8 cellular contexts compared by ENCODE assay signal in the genomic region with DNA sequence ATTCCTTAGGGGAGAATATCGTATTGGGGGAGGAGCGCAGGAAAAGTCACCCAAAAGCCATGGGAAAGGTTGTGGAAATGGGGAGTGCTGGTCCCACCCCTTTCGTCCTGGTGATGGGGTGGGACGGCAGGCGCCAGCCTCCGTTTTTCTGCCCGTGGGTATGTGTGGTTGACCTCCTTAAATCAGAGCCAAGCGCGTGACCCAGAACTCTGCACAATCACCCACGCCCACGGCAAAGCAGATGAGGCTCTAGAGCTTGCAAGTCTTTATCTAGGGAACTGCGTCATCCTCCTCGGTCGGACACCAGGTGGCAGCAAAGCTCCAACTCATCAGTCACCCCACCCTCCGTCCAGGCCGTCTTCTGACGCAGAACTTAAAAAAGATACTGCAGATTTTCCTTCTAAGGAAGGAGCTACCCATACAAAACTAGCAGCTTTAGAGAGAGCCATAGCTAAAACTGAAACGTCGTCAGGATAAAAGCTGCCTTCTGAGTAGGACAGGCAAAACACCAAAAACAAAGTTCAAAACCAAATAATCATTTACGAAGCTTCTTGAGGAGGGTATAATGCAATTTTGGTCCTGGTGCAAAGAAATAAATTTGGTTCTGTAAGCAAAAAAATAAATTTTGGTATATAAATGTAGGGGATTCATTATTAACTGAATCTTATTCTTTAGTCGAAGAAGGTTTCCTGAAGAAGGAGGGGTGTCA.
DNase-seq lines count a peak whose midpoint lies in the region; ATAC-seq, FAIRE-seq and TF ChIP-seq lines count a peak whose summit lies in the region.

No MANE protein-coding gene starts in this region.

- FAIRE-seq in D721Med (lab: Jason Lieb, UNC) = peak; percentile 29

- H3K4me3 ChIP-seq in PC-3 (ENCODE audit: low read length) = peak overlapping the region; percentile 47
- H3K4me3 ChIP-seq in esophagus squamous epithelium = peak overlapping the region in 1 of 4 donors; percentile 46
- peak overlapping the region; percentile 30 for H3K4me3 ChIP-seq in naive thymus-derived CD4-positive, alpha-beta T cell (ENCODE audit: low read length)

- TF ChIP-seq CTCF in D721Med (IDR thresholded peaks at IDR 0.05; ENCODE audit: insufficient read depth, missing control alignments) (peak; percentile 91), PC-3 (conservative IDR thresholded peaks at IDR 0.05; ENCODE audit: low read depth, low read length) (peak; percentile 70), esophagus squamous epithelium (IDR thresholded peaks at IDR 0.05) (peak; percentile 68 to 87 (median 82))

- H3K79me2 ChIP-seq in PC-3 (ENCODE audit: low read length) = no peaks in the 10 kb centered on the region

- H3K9me3 Mint-ChIP-seq in activated T-cell treated with anti-CD3 and anti-CD28 coated beads, Interleukin-2, amount 50 U/mL, for 24 hours = no peaks in the 10 kb centered on the region
- H3K9me3 Mint-ChIP-seq in naive thymus-derived CD4-positive, alpha-beta T cell = peaks cover 0 to 7% (median 0%) of the 10 kb centered on the region in 11 donors
- H3K9me3 Mint-ChIP-seq in stimulated activated effector memory CD8-positive, alpha-beta T cell treated with anti-CD3 and anti-CD28 coated beads, Interleukin-12 subunit alpha, Interleukin-12 subunit beta, amount 100 ng/mL, for 72 hours = peaks cover 3% of the 10 kb centered on the region

- H3K27me3 Mint-ChIP-seq in activated T-cell treated with anti-CD3 and anti-CD28 coated beads, Interleukin-2, amount 50 U/mL, for 24 hours = no peaks in the 10 kb centered on the region
- no peaks in the 10 kb centered on the region for H3K27me3 Mint-ChIP-seq in naive thymus-derived CD4-positive, alpha-beta T cell

- H3K9ac ChIP-seq in PC-3 (ENCODE audit: low read length) = no peak overlapping the region

- TF ChIP-seq POLR2A in esophagus squamous epithelium (IDR thresholded peaks at IDR 0.05) = no peak

- H3F3A ChIP-seq in PC-3 (ENCODE audit: low read length, unreplicated experiment) = no peaks in the 10 kb centered on the region

- H3K27me3 ChIP-seq in PC-3 (ENCODE audit: low read length) (no peaks in the 10 kb centered on the region), esophagus squamous epithelium (no peaks in the 10 kb centered on the region)
- no peaks in the 10 kb centered on the region for H3K27me3 ChIP-seq in naive thymus-derived CD4-positive, alpha-beta T cell (ENCODE audit: control insufficient read depth in 2 of 2, insufficient read depth in 2 of 2, low read length in 2 of 2)

- peaks cover 12% of the 10 kb centered on the region; the same call in 1 of the 2 replicates for H3K4me1 ChIP-seq in PC-3 (ENCODE audit: insufficient read depth, low read length)
- H3K4me1 ChIP-seq in esophagus squamous epithelium = peaks cover 6 to 12% (median 7%) of the 10 kb centered on the region in 3 donors
- H3K4me1 ChIP-seq in naive thymus-derived CD4-positive, alpha-beta T cell (ENCODE audit: control insufficient read depth in 2 of 2, insufficient read depth in 2 of 2, low read length in 2 of 2) = peaks cover 0 to 33% of the 10 kb centered on the region in 2 donors

- WGBS in esophagus squamous epithelium, 2 donors = 8 to 25% methylated on average over 7 to 17 of the region's 21 CpGs

- H3K4me3 Mint-ChIP-seq in activated T-cell treated with anti-CD3 and anti-CD28 coated beads, Interleukin-2, amount 50 U/mL, for 24 hours = no peak overlapping the region
- H3K4me3 Mint-ChIP-seq in naive thymus-derived CD4-positive, alpha-beta T cell = peak overlapping the region in 9 of 10 donors; percentile 5 to 66 (median 57)
- H3K4me3 Mint-ChIP-seq in stimulated activated effector memory CD8-positive, alpha-beta T cell treated with anti-CD3 and anti-CD28 coated beads, Interleukin-12 subunit alpha, Interleukin-12 subunit beta, amount 100 ng/mL, for 72 hours = peak overlapping the region; percentile 54

- H3K9me3 ChIP-seq in PC-3 (ENCODE audit: low read length) = no peaks in the 10 kb centered on the region
- no peaks in the 10 kb centered on the region for H3K9me3 ChIP-seq in esophagus squamous epithelium
- H3K9me3 ChIP-seq in naive thymus-derived CD4-positive, alpha-beta T cell (ENCODE audit: control insufficient read depth in 2 of 3, low read length in 3 of 3) = no peaks in the 10 kb centered on the region

- intact Hi-C loops in PC-3 (cut with micrococcal nuclease) = loop anchor here (1.0 to 10.0 kb wide), 5 partner anchors 65 to 1006 kb away; partner anchors contain the start of gene ATP1B1
- intact Hi-C loops in esophagus squamous epithelium (cut with DNase I) = no loop called here
- intact Hi-C loops in naive thymus-derived CD4-positive, alpha-beta T cell (cut with micrococcal nuclease) = loop anchor here (1.0 to 10.0 kb wide), 22 partner anchors 21 to 1550 kb away; partner anchors contain the start of genes ATP1B1 (in 2 of the 2), NME7 (in 2 of the 2), BLZF1 (in 1 of the 2) and DCAF6 (in 1 of the 2)

- peaks cover 34% of the 10 kb centered on the region for H3K4me1 Mint-ChIP-seq in activated T-cell treated with anti-CD3 and anti-CD28 coated beads, Interleukin-2, amount 50 U/mL, for 24 hours (ENCODE audit: low read depth)
- H3K4me1 Mint-ChIP-seq in naive thymus-derived CD4-positive, alpha-beta T cell = peaks cover 13 to 55% (median 31%) of the 10 kb centered on the region in 7 donors
- H3K4me1 Mint-ChIP-seq in stimulated activated effector memory CD8-positive, alpha-beta T cell treated with anti-CD3 and anti-CD28 coated beads, Interleukin-12 subunit alpha, Interleukin-12 subunit beta, amount 100 ng/mL, for 72 hours = peaks cover 63% of the 10 kb centered on the region

- H3K36me3 ChIP-seq in PC-3 (ENCODE audit: low read depth, low read length) (no peaks in the 10 kb centered on the region), esophagus squamous epithelium (no peaks in the 10 kb centered on the region)
- H3K36me3 ChIP-seq in naive thymus-derived CD4-positive, alpha-beta T cell (ENCODE audit: control insufficient read depth in 2 of 3, insufficient read depth in 3 of 3, low read length in 3 of 3) = no peaks in the 10 kb centered on the region

- DNase-seq in D721Med (ENCODE audit: insufficient read length, low spot score) (no peak), KBM-7 (peak; percentile 88), PC-3 (peak; percentile 92), esophagus squamous epithelium (lab: John Stamatoyannopoulos, UW) (peak; percentile 46)
- DNase-seq in activated T-cell treated with anti-CD3 and anti-CD28 coated beads, Interleukin-2, amount 50 U/mL, for 24 hours = peak; percentile 88
- peak; percentile 66 to 90 (median 86) for DNase-seq in naive thymus-derived CD4-positive, alpha-beta T cell
- DNase-seq in stimulated activated effector memory CD8-positive, alpha-beta T cell treated with anti-CD3 and anti-CD28 coated beads, Interleukin-12 subunit alpha, Interleukin-12 subunit beta, amount 100 ng/mL, for 72 hours (ENCODE audit: low spot score in 2 of 2) = peak; percentile 70 to 89

- H3K9me2 ChIP-seq in PC-3 (replicated peaks; ENCODE audit: low read length) = no peaks in the 10 kb centered on the region

- in situ Hi-C loops in KBM-7 (cut with MboI; ENCODE audit: low pct_unique_long_range_greater_than_20kb, low sequenced_read_pairs) = no loop called here

- H2AFZ ChIP-seq in PC-3 (ENCODE audit: low read length) = peak overlapping the region; percentile 65

- peak; percentile 90 for ATAC-seq in GM21576 (IDR thresholded peaks at IDR 0.05; ENCODE audit: unreplicated experiment)
- ATAC-seq in PC-3 = peak; percentile 96
- ATAC-seq in naive thymus-derived CD4-positive, alpha-beta T cell = peak; percentile 100
- peak; percentile 95 for ATAC-seq in stimulated activated effector memory CD8-positive, alpha-beta T cell treated with anti-CD3 and anti-CD28 coated beads, Interleukin-12 subunit alpha, Interleukin-12 subunit beta, amount 100 ng/mL, for 72 hours

- peak overlapping the region; percentile 22 for H3K27ac Mint-ChIP-seq in activated T-cell treated with anti-CD3 and anti-CD28 coated beads, Interleukin-2, amount 50 U/mL, for 24 hours
- peak overlapping the region; percentile 80 to 96 (median 90) for H3K27ac Mint-ChIP-seq in naive thymus-derived CD4-positive, alpha-beta T cell
- peak overlapping the region; percentile 83 for H3K27ac Mint-ChIP-seq in stimulated activated effector memory CD8-positive, alpha-beta T cell treated with anti-CD3 and anti-CD28 coated beads, Interleukin-12 subunit alpha, Interleukin-12 subunit beta, amount 100 ng/mL, for 72 hours

- H3K27ac ChIP-seq in PC-3 (ENCODE audit: low read length) (no peak overlapping the region), esophagus squamous epithelium (peak overlapping the region in 3 of 4 donors; percentile 3 to 29 (median 5))
- H3K27ac ChIP-seq in naive thymus-derived CD4-positive, alpha-beta T cell (ENCODE audit: low read depth, low read length) = peak overlapping the region; percentile 12

- CTCF ChIA-PET in PC-3 (lab: Charles Lee) = interaction anchor here (0.6 to 2.0 kb wide), 27 partner anchors 8 to 328 kb away, joined by 3 to 28 read pairs (median 4); no protein-coding TSS in a partner anchor
- CTCF ChIA-PET in naive thymus-derived CD4-positive, alpha-beta T cell (lab: Charles Lee) = interaction anchor here (0.7 to 3.5 kb wide), 29 partner anchors 13 to 1727 kb away, joined by 3 to 78 read pairs (median 4); no protein-coding TSS in a partner anchor

- no TSS peak for BruUV-seq in PC-3 (replicated peaks; lab: Mats Ljungman, UMichigan)

- POLR2A ChIA-PET in PC-3 (lab: Charles Lee; ENCODE audit: unreplicated experiment) = interaction anchor here (0.7 to 1.1 kb wide), 2 partner anchors 9 to 96 kb away, joined by 3 read pairs; no protein-coding TSS in a partner anchor
- POLR2A ChIA-PET in naive thymus-derived CD4-positive, alpha-beta T cell (lab: Charles Lee) = interaction anchor here (0.6 to 1.6 kb wide), 7 partner anchors 23 to 1025 kb away, joined by 3 to 4 read pairs (median 4); partner anchors contain the start of genes BLZF1 and NME7

- H3K4me2 ChIP-seq in PC-3 (ENCODE audit: low read length) = peak overlapping the region; percentile 73

- H3K36me3 Mint-ChIP-seq in activated T-cell treated with anti-CD3 and anti-CD28 coated beads, Interleukin-2, amount 50 U/mL, for 24 hours (ENCODE audit: low read depth) = no peaks in the 10 kb centered on the region
- H3K36me3 Mint-ChIP-seq in naive thymus-derived CD4-positive, alpha-beta T cell = peaks cover 0 to 19% (median 0%) of the 10 kb centered on the region in 5 donors
- peaks cover 6% of the 10 kb centered on the region for H3K36me3 Mint-ChIP-seq in stimulated activated effector memory CD8-positive, alpha-beta T cell treated with anti-CD3 and anti-CD28 coated beads, Interleukin-12 subunit alpha, Interleukin-12 subunit beta, amount 100 ng/mL, for 72 hours

- H4K20me1 ChIP-seq in PC-3 (ENCODE audit: low read length) = no peaks in the 10 kb centered on the region

Comparison
In these comparisons a context has a peak if more than half of its experiments do, and no peak if none do; other contexts are left out.
1. H3K27ac Mint-ChIP-seq: peak in every context shown above with its lines; median percentile 90 in naive thymus-derived CD4-positive, alpha-beta T cell; 83 in stimulated activated effector memory CD8-positive, alpha-beta T cell treated with anti-CD3 and anti-CD28 coated beads, Interleukin-12 subunit alpha, Interleukin-12 subunit beta, amount 100 ng/mL, for 72 hours; 22 in activated T-cell treated with anti-CD3 and anti-CD28 coated beads, Interleukin-2, amount 50 U/mL, for 24 hours.